ENCODE assay signal across 18 cellular contexts in genomic region chr6:162974685-162975084, GRCh38.
"Had no signal": no experiment of that assay in that cellular context is flagged by ENCODE, and none has a peak within 500 bp of the region (broad histone marks: within the 10 kb centered on the region; RNA-seq: fewer than 3 reads in every experiment).

No MANE protein-coding gene starts in this region.

- DNase-seq: activated CD4-positive, alpha-beta T cell treated with anti-CD3 and anti-CD28 coated beads for 1 hour; activated CD4-positive, alpha-beta T cell treated with anti-CD3 and anti-CD28 coated beads, Interleukin-2, amount 50 U/mL, for 1 hour; activated CD8-positive, alpha-beta T cell treated with anti-CD3 and anti-CD28 coated beads, Interleukin-2, amount 10 ng/mL, durations not matched to agents 7 days and 5 days; activated gamma-delta T cell; activated naive CD4-positive, alpha-beta T cell treated with anti-CD3 and anti-CD28 coated beads, Interleukin-2, amount 50 U/mL, for 16 hours; activated naive CD8-positive, alpha-beta T cell treated with anti-CD3 and anti-CD28 coated beads, Interleukin-2, amount 50 U/mL, for 24 hours; foreskin melanocyte; sigmoid colon; stimulated activated CD4-positive, alpha-beta T cell treated with anti-CD3 and anti-CD28 coated beads, Interleukin-12 subunit alpha, Interleukin-12 subunit beta, amount 100 ng/mL, for 4 hours; stimulated activated CD4-positive, alpha-beta T cell treated with anti-CD3 and anti-CD28 coated beads, Interleukin-4, amount 100 ng/mL, for 4 hours; stimulated activated naive CD8-positive, alpha-beta T cell treated with anti-CD3 and anti-CD28 coated beads, Interleukin-15, Interleukin-2, amounts not matched to agents 100 U/mL and 50 U/mL, for 24 hours; T-helper 9 cell; transverse colon had no signal

- ATAC-seq: activated CD8-positive, alpha-beta T cell treated with anti-CD3 and anti-CD28 coated beads, Interleukin-2, amount 10 ng/mL, durations not matched to agents 7 days and 5 days; activated naive CD8-positive, alpha-beta T cell treated with anti-CD3 and anti-CD28 coated beads, Interleukin-2, amount 50 U/mL, for 24 hours; stimulated activated naive CD8-positive, alpha-beta T cell treated with anti-CD3 and anti-CD28 coated beads, Interleukin-15, Interleukin-2, amounts not matched to agents 100 U/mL and 50 U/mL, for 24 hours had no signal

- H3K4me3 Mint-ChIP-seq: activated CD8-positive, alpha-beta T cell treated with anti-CD3 and anti-CD28 coated beads, Interleukin-2, amount 10 ng/mL, durations not matched to agents 7 days and 5 days; activated naive CD8-positive, alpha-beta T cell treated with anti-CD3 and anti-CD28 coated beads, Interleukin-2, amount 50 U/mL, for 24 hours; activated T-helper 1 cell treated with anti-CD3 and anti-CD28 coated beads, Interleukin-12 subunit alpha, Interleukin-12 subunit beta, Interleukin-2, Interleukin-4 antibody, amounts not matched to agents 30 ng/mL and 10 ng/mL and 1 ng/mL, durations not matched to agents 14 hours and 24 hours and 36 hours; memory B cell had no signal

- H3K9me3 ChIP-seq: transverse colon, vagina had no signal

- H3K27ac ChIP-seq: cardiac muscle cell, epithelial cell of prostate, sigmoid colon, transverse colon, vagina had no signal

- H3K36me3 ChIP-seq: cardiac muscle cell, sigmoid colon, transverse colon, vagina had no signal

- H3K27ac Mint-ChIP-seq: activated CD8-positive, alpha-beta T cell treated with anti-CD3 and anti-CD28 coated beads, Interleukin-2, amount 10 ng/mL, durations not matched to agents 7 days and 5 days; activated naive CD8-positive, alpha-beta T cell treated with anti-CD3 and anti-CD28 coated beads, Interleukin-2, amount 50 U/mL, for 24 hours; activated T-helper 1 cell treated with anti-CD3 and anti-CD28 coated beads, Interleukin-12 subunit alpha, Interleukin-12 subunit beta, Interleukin-2, Interleukin-4 antibody, amounts not matched to agents 30 ng/mL and 10 ng/mL and 1 ng/mL, durations not matched to agents 14 hours and 24 hours and 36 hours; memory B cell had no signal

- H3K36me3 Mint-ChIP-seq: memory B cell had no signal

- H3K4me3 ChIP-seq: cardiac muscle cell, sigmoid colon, transverse colon, vagina had no signal

- H3K4me1 ChIP-seq: sigmoid colon, transverse colon, vagina had no signal

- H3K27me3 Mint-ChIP-seq: activated naive CD8-positive, alpha-beta T cell treated with anti-CD3 and anti-CD28 coated beads, Interleukin-2, amount 50 U/mL, for 24 hours; memory B cell had no signal

- H3K27me3 ChIP-seq: cardiac muscle cell, sigmoid colon, transverse colon, vagina had no signal

- H3K4me1 Mint-ChIP-seq: activated naive CD8-positive, alpha-beta T cell treated with anti-CD3 and anti-CD28 coated beads, Interleukin-2, amount 50 U/mL, for 24 hours; memory B cell had no signal
